Comparison of ENCODE assay signal across 13 cellular contexts in genomic region chr11:107785401-107785800, GRCh38.
DNase-seq lines count a peak whose midpoint lies in the region; ATAC-seq and TF ChIP-seq lines count a peak whose summit lies in the region.
"Had no signal": no experiment of that assay in that cellular context is flagged by ENCODE, and none has a peak within 500 bp of the region (broad histone marks: within the 10 kb centered on the region; RNA-seq: fewer than 3 reads in every experiment).

No MANE protein-coding gene starts in this region.

- H3K4me1 Mint-ChIP-seq in activated T-cell treated with anti-CD3 and anti-CD28 coated beads, Interleukin-2, amount 50 U/mL, for 24 hours (ENCODE audit: low read depth) = peaks cover 10% of the 10 kb centered on the region
- H3K4me1 Mint-ChIP-seq: B cell had no signal

- DNase-seq in activated T-cell treated with anti-CD3 and anti-CD28 coated beads for 48 hours (ENCODE audit: low read depth) (peak; percentile 14), NCI-H69 (lab: John Stamatoyannopoulos, UW) (peak; percentile 43), glomerular visceral epithelial cell (ENCODE audit: extremely low spot score) (peak; percentile 73), left ventricle myocardium inferior (no peak), hippocampal formation (lab: John Stamatoyannopoulos, UW) (no peak)
- DNase-seq in activated T-cell treated with anti-CD3 and anti-CD28 coated beads, Interleukin-2, amount 50 U/mL, for 24 hours = no peak
- DNase-seq in stimulated activated CD8-positive, alpha-beta memory T cell treated with anti-CD3 and anti-CD28 coated beads, Interleukin-4, amount 100 ng/mL, for 48 hours = peak; percentile 49
- DNase-seq: heart right ventricle, MG63, RPMI8226, transverse colon had no signal

- no peak for ATAC-seq in HG02678 (IDR thresholded peaks at IDR 0.05; ENCODE audit: unreplicated experiment)
- ATAC-seq: heart right ventricle had no signal

- H3K4me1 ChIP-seq in left ventricle myocardium inferior = no peaks in the 10 kb centered on the region
- H3K4me1 ChIP-seq: heart right ventricle, transverse colon had no signal

- H3K27ac ChIP-seq in left ventricle myocardium inferior (replicated peaks) = no peak overlapping the region
- H3K27ac ChIP-seq: heart right ventricle, transverse colon had no signal

- H3K27me3 Mint-ChIP-seq in activated T-cell treated with anti-CD3 and anti-CD28 coated beads, Interleukin-2, amount 50 U/mL, for 24 hours = peaks cover 7% of the 10 kb centered on the region

- TF ChIP-seq CTCF in left ventricle myocardium inferior (IDR thresholded peaks at IDR 0.05; ENCODE audit: borderline replicate concordance) = no peak

- no peaks in the 10 kb centered on the region for H3K36me3 ChIP-seq in left ventricle myocardium inferior
- H3K36me3 ChIP-seq: heart right ventricle, MG63, transverse colon had no signal

- no peaks in the 10 kb centered on the region for H3K9me3 Mint-ChIP-seq in activated T-cell treated with anti-CD3 and anti-CD28 coated beads, Interleukin-2, amount 50 U/mL, for 24 hours

- no peak overlapping the region for H3K27ac Mint-ChIP-seq in activated T-cell treated with anti-CD3 and anti-CD28 coated beads, Interleukin-2, amount 50 U/mL, for 24 hours
- H3K27ac Mint-ChIP-seq: B cell had no signal

- H3K4me3 ChIP-seq in left ventricle myocardium inferior = no peak overlapping the region
- H3K4me3 ChIP-seq: heart right ventricle, MG63, transverse colon had no signal

- intact Hi-C loops in left ventricle myocardium inferior (cut with micrococcal nuclease) = no loop called here

- H3K27me3 ChIP-seq in left ventricle myocardium inferior (ENCODE audit: low read depth) = peaks cover 12% of the 10 kb centered on the region
- H3K27me3 ChIP-seq: heart right ventricle, MG63, transverse colon had no signal

- no peaks in the 10 kb centered on the region for H3K9me3 ChIP-seq in left ventricle myocardium inferior (replicated peaks)
- H3K9me3 ChIP-seq: heart right ventricle, MG63, transverse colon had no signal

- H3K4me3 Mint-ChIP-seq in activated T-cell treated with anti-CD3 and anti-CD28 coated beads, Interleukin-2, amount 50 U/mL, for 24 hours = no peak overlapping the region
- H3K4me3 Mint-ChIP-seq: B cell had no signal

- peaks cover 7% of the 10 kb centered on the region for H3K36me3 Mint-ChIP-seq in activated T-cell treated with anti-CD3 and anti-CD28 coated beads, Interleukin-2, amount 50 U/mL, for 24 hours (ENCODE audit: low read depth)

Comparison
In these comparisons a context has a peak if more than half of its experiments do, and no peak if none do; other contexts are left out.
1. DNase-seq: peak in activated T-cell treated with anti-CD3 and anti-CD28 coated beads for 48 hours (single experiment), NCI-H69 (single experiment), glomerular visceral epithelial cell (single experiment) and stimulated activated CD8-positive, alpha-beta memory T cell treated with anti-CD3 and anti-CD28 coated beads, Interleukin-4, amount 100 ng/mL, for 48 hours (single experiment); none in activated T-cell treated with anti-CD3 and anti-CD28 coated beads, Interleukin-2, amount 50 U/mL, for 24 hours (single experiment), left ventricle myocardium inferior (single experiment) and hippocampal formation (0 of 2).